Comparison of ENCODE assay signal across 1 cellular context in the genomic region with DNA sequence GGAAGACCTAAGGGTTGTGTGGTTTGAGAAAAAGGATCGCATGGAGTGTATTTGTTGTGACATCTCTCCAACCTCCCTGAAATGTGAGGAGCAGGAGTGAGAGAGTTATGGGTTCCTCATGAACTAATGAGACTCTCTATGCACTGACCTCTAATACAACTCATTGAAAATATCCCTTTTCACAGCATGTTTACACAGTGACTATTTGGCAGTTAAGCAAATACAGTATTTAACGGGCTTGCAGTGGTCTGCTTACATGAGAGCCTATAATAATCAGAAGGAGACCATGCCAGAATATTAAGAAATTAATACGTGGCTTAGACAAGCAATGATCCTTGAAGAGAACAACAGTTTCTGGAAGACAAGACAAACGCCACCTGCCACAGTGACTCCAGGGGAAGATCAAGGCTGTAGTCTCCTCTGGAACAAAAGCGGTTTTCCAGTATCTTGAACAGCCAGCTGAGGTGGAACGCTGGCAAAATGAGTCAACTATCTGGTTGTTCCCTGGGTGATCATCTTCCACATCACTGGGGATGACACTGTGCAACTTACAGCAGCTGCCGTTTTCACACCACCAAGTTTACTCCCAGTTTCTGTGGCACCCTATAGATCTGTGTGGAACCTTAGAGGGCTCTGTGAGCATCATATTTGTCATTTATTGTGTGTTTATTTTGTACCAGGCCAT.
TF ChIP-seq lines count a peak whose summit lies in the region.

No MANE protein-coding gene starts in this region.

TF ChIP-seq in IMR-90, 13 proteins besides CTCF, POLR2A, EP300 and RAD21:
- no peak for TF ChIP-seq SMC3 (IDR thresholded peaks at IDR 0.05; ENCODE audit: low read depth, low read length)
